Comparison of ENCODE assay signal across 8 cellular contexts in genomic region chr1:12229835-12230548, GRCh38. TPM values are rescaled to one million over a fixed set of nuclear protein-coding genes. Genes with fewer than 3 reads are reported as not detected.
DNase-seq lines count a peak whose midpoint lies in the region; ATAC-seq and TF ChIP-seq lines count a peak whose summit lies in the region.

VPS13D (plus strand) TSS chr1:12230030; CDS start chr1:12234267, 4,237 bp downstream.

- no peaks in the 10 kb centered on the region for H3K27me3 ChIP-seq in lung (ENCODE audit: control insufficient read depth, insufficient read depth)

- WGBS in lung, 2 donors: 0 to 1% methylated on average over 65 to 77 of the region's 77 CpGs

- no peaks in the 10 kb centered on the region for H3K36me3 Mint-ChIP-seq in activated CD8-positive, alpha-beta T cell treated with anti-CD3 and anti-CD28 coated beads for 36 hours (ENCODE audit: low read depth)

- H3K9me3 Mint-ChIP-seq in activated CD8-positive, alpha-beta T cell treated with anti-CD3 and anti-CD28 coated beads for 36 hours: no peaks in the 10 kb centered on the region

- peak; percentile 94 for TF ChIP-seq CTCF in activated CD8-positive, alpha-beta T cell treated with anti-CD3 and anti-CD28 coated beads for 36 hours (IDR thresholded peaks at IDR 0.05)
- peak; percentile 84 for TF ChIP-seq CTCF in lung (IDR thresholded peaks at IDR 0.05; ENCODE audit: control extremely low read depth, extremely low read depth)

- peaks cover 18% of the 10 kb centered on the region for H3K4me1 Mint-ChIP-seq in activated CD8-positive, alpha-beta T cell treated with anti-CD3 and anti-CD28 coated beads for 36 hours (ENCODE audit: low read depth)

- peak within 1 kb of the TSS; percentile 96 for H3K4me3 ChIP-seq in lung

- POLR2A ChIA-PET in activated CD8-positive, alpha-beta T cell treated with anti-CD3 and anti-CD28 coated beads for 36 hours (lab: Charles Lee): interaction anchor here (1.1 to 1.9 kb wide), 3 partner anchors 105 to 322 kb away, joined by 3 to 6 read pairs (median 3); no protein-coding TSS in a partner anchor

- ATAC-seq in GM18520 (IDR thresholded peaks at IDR 0.05; ENCODE audit: unreplicated experiment) (peak; percentile 69), HG03108 (IDR thresholded peaks at IDR 0.05; ENCODE audit: unreplicated experiment) (peak; percentile 91), lung (ENCODE audit: insufficient read depth, low FRiP score) (peak; percentile 91)
- ATAC-seq in activated CD8-positive, alpha-beta T cell treated with anti-CD3 and anti-CD28 coated beads for 36 hours: peak; percentile 96

- peak within 1 kb of the TSS; percentile 92 to 95 for H3K27ac ChIP-seq in lung (ENCODE audit: low read depth in 1 of 2, low read length in 1 of 2)

- peaks cover 4 to 6% of the 10 kb centered on the region in 2 donors for H3K4me1 ChIP-seq in lung (ENCODE audit: control insufficient read depth in 2 of 2, insufficient read depth in 2 of 2, low read length in 2 of 2)

- peak within 1 kb of the TSS; percentile 83 for H3K4me3 Mint-ChIP-seq in activated CD8-positive, alpha-beta T cell treated with anti-CD3 and anti-CD28 coated beads for 36 hours

- no peaks in the 10 kb centered on the region for H3K9me3 ChIP-seq in lung (ENCODE audit: control insufficient read depth in 2 of 2, insufficient read depth in 1 of 2, low read length in 1 of 2)

- H3K27ac Mint-ChIP-seq in activated CD8-positive, alpha-beta T cell treated with anti-CD3 and anti-CD28 coated beads for 36 hours: peak within 1 kb of the TSS; percentile 70

- DNase-seq in AG08396 (ENCODE audit: low spot score) (peak; percentile 96), NCI-H774 (lab: John Stamatoyannopoulos, UW) (peak; percentile 54), lung (ENCODE audit: low spot score) (peak; percentile 83)
- DNase-seq in activated CD8-positive, alpha-beta T cell treated with anti-CD3 and anti-CD28 coated beads for 36 hours: peak; percentile 89
- DNase-seq in effector CD4-positive, alpha-beta T cell: peak; percentile 79
- peak; percentile 64 to 79 (median 70) for DNase-seq in stimulated activated CD4-positive, alpha-beta T cell treated with anti-CD3 and anti-CD28 coated beads, TNF-alpha, amount 100 ng/mL, for 4 hours (ENCODE audit: low read depth in 3 of 3)

- intact Hi-C loops in activated CD8-positive, alpha-beta T cell treated with anti-CD3 and anti-CD28 coated beads for 36 hours (cut with micrococcal nuclease): no loop called here

- H3K36me3 ChIP-seq in lung (ENCODE audit: control insufficient read depth in 2 of 2, insufficient read depth in 2 of 2, low read length in 2 of 2): peaks cover 0 to 1% of the 10 kb centered on the region in 2 donors

- no peaks in the 10 kb centered on the region for H3K27me3 Mint-ChIP-seq in activated CD8-positive, alpha-beta T cell treated with anti-CD3 and anti-CD28 coated beads for 36 hours

- CTCF ChIA-PET in activated CD8-positive, alpha-beta T cell treated with anti-CD3 and anti-CD28 coated beads for 36 hours (lab: Charles Lee): interaction anchor here (0.9 to 4.8 kb wide), 11 partner anchors 14 to 459 kb away, joined by 3 to 50 read pairs (median 4); no protein-coding TSS in a partner anchor

RNA-seq across cellular contexts. Expression of gene VPS13D, which starts in this region (rescaled TPM):
- 10 to 100 TPM; 28.1 to 30.7 TPM for total RNA-seq in activated CD8-positive, alpha-beta T cell treated with anti-CD3 and anti-CD28 coated beads for 36 hours
- total RNA-seq in lung: 10 to 100 TPM; 55.3 to 76.0 TPM
- 10 to 100 TPM; 18.4 to 19.7 TPM for polyA plus RNA-seq in lung

Comparison
In these comparisons a context has a peak if more than half of its experiments do, and no peak if none do; other contexts are left out.
1. Peak in every context shown above with its lines: DNase-seq, ATAC-seq, H3K4me3 ChIP-seq and H3K27ac ChIP-seq.